In genomic region chr12:67155863-67156262, GRCh38 we compare ENCODE assay signal across 17 cellular contexts.
DNase-seq lines count a peak whose midpoint lies in the region; ATAC-seq and TF ChIP-seq lines count a peak whose summit lies in the region.
"Had no signal": no experiment of that assay in that cellular context is flagged by ENCODE, and none has a peak within 500 bp of the region (broad histone marks: within the 10 kb centered on the region; RNA-seq: fewer than 3 reads in every experiment).

No MANE protein-coding gene starts in this region.

- POLR2A ChIA-PET in IMR-90 (lab: Charles Lee; ENCODE audit: unreplicated experiment), result no interaction called here

- BruUV-seq in IMR-90 (replicated peaks; lab: Mats Ljungman, UMichigan), result no TSS peak

- no peak overlapping the region for H2BK15ac ChIP-seq in IMR-90 (ENCODE audit: low read depth, low read length)

- no peaks in the 10 kb centered on the region for H3K4me1 ChIP-seq in IMR-90 (ENCODE audit: control insufficient read depth, insufficient read depth, low read length)
- H3K4me1 ChIP-seq: left lung had no signal

- H3K27ac ChIP-seq in IMR-90 (ENCODE audit: insufficient read depth, low read length), result no peak overlapping the region
- H3K27ac ChIP-seq: left lung, PC-9 had no signal

- no peak overlapping the region for H2BK120ac ChIP-seq in IMR-90 (ENCODE audit: low read depth, low read length)

- no peak overlapping the region for H3K23ac ChIP-seq in IMR-90 (ENCODE audit: low read depth, low read length)

- H3K14ac ChIP-seq in IMR-90 (replicated peaks; ENCODE audit: low read depth, low read length), result no peak overlapping the region

- no peak overlapping the region for H2AK5ac ChIP-seq in IMR-90 (ENCODE audit: low read depth, low read length)

- H3K9me1 ChIP-seq in IMR-90 (ENCODE audit: insufficient read depth, low read length), result no peaks in the 10 kb centered on the region

- no peak overlapping the region for H2AK9ac ChIP-seq in IMR-90 (replicated peaks; ENCODE audit: low read depth, low read length, poor library complexity)

- DNase-seq in ACHN, result peak; percentile 13
- peak; percentile 37 for DNase-seq in IMR-90
- DNase-seq in astrocyte of the hippocampus (ENCODE audit: low read depth, low spot score), result peak; percentile 26
- DNase-seq in glomerular visceral epithelial cell (ENCODE audit: extremely low spot score), result peak; percentile 1
- no peak for DNase-seq in NCI-H345 treated with DMSO at 0.1 percent for 48 hours (lab: John Stamatoyannopoulos, UW; ENCODE audit: unreplicated experiment)
- no peak for DNase-seq in DMS114 treated with DMSO at 0.1 percent for 48 hours (lab: John Stamatoyannopoulos, UW; ENCODE audit: unreplicated experiment)
- DNase-seq: amniotic stem cell; COR-L47; hippocampal formation; left lung; NCI-H1694; NCI-H526; stimulated activated naive CD8-positive, alpha-beta T cell treated with anti-CD3 and anti-CD28 coated beads, Interleukin-15, amount 100 ng/mL, for 72 hours had no signal

- ATAC-seq in IMR-90 (ENCODE audit: low read depth), result no peak
- no peak for ATAC-seq in GM18502 (IDR thresholded peaks at IDR 0.05; ENCODE audit: poor library complexity, unreplicated experiment)
- no peak for ATAC-seq in GM21360 (IDR thresholded peaks at IDR 0.05; ENCODE audit: unreplicated experiment)
- ATAC-seq: activated T-helper 17 cell treated with anti-CD3 and anti-CD28 coated beads, Interleukin-2, amount 50 U/mL, for 72 hours; left lung; stimulated activated naive CD8-positive, alpha-beta T cell treated with anti-CD3 and anti-CD28 coated beads, Interleukin-15, amount 100 ng/mL, for 72 hours had no signal

- intact Hi-C loops in IMR-90 (cut with micrococcal nuclease), result no loop called here

- H3K9me3 ChIP-seq in IMR-90 (ENCODE audit: control insufficient read depth, insufficient read depth, low read length), result no peaks in the 10 kb centered on the region
- H3K9me3 ChIP-seq: left lung had no signal

- H3K9ac ChIP-seq in IMR-90 (ENCODE audit: low read depth, low read length), result no peak overlapping the region

- H2AFZ ChIP-seq in IMR-90 (replicated peaks; ENCODE audit: low read length, poor library complexity), result no peak overlapping the region
- H2AFZ ChIP-seq: PC-9 had no signal

- no peaks in the 10 kb centered on the region for H3K79me1 ChIP-seq in IMR-90 (ENCODE audit: low read depth in 1 of 2, low read length in 2 of 2)

- no peak overlapping the region for H4K91ac ChIP-seq in IMR-90 (ENCODE audit: insufficient read depth, low read depth, low read length)

- H2BK5ac ChIP-seq in IMR-90 (ENCODE audit: low read depth, low read length, poor library complexity, severe bottlenecking), result no peak overlapping the region

- H4K5ac ChIP-seq in IMR-90 (ENCODE audit: low read depth, low read length), result no peak overlapping the region

- no peak overlapping the region for H3K4me2 ChIP-seq in IMR-90 (ENCODE audit: low read depth, low read length)
- H3K4me2 ChIP-seq: PC-9 had no signal

- H3K18ac ChIP-seq in IMR-90 (ENCODE audit: low read depth, low read length), result no peak overlapping the region

- H3K27me3 ChIP-seq in IMR-90 (ENCODE audit: control insufficient read depth, insufficient read depth, low read length), result no peaks in the 10 kb centered on the region
- H3K27me3 ChIP-seq: left lung had no signal

- in situ Hi-C loops in ACHN (cut with HindIII; ENCODE audit: low pct_ligation_motif_present, low pct_unique_long_range_greater_than_20kb, low sequenced_read_pairs), result no loop called here
- in situ Hi-C loops in IMR-90 (cut with MboI; ENCODE audit: low sequenced_read_pairs), result no loop called here

- no peak for TF ChIP-seq POLR2A in IMR-90 (IDR thresholded peaks at IDR 0.05; ENCODE audit: low read depth, low read length)

- H4K20me1 ChIP-seq in IMR-90 (ENCODE audit: insufficient read depth, low read length), result no peaks in the 10 kb centered on the region

- dilution Hi-C loops in IMR-90 (cut with HindIII; ENCODE audit: low sequenced_read_pairs, unreplicated experiment), result no loop called here

- H3K56ac ChIP-seq in IMR-90 (ENCODE audit: extremely low read depth, insufficient read depth, low read length), result no peak overlapping the region

- no peak for TF ChIP-seq RAD21 in IMR-90 (IDR thresholded peaks at IDR 0.05; ENCODE audit: low read length)

- no peak overlapping the region for H3K4ac ChIP-seq in IMR-90 (ENCODE audit: low read depth, low read length)

- no peak overlapping the region for H2BK20ac ChIP-seq in IMR-90 (ENCODE audit: low read depth, low read length)

- H4K8ac ChIP-seq in IMR-90 (ENCODE audit: low read depth in 2 of 2, low read length in 2 of 2), result no peak overlapping the region

- WGBS in IMR-90 (ENCODE audit: extremely low coverage in 2 of 2, insufficient read length in 1 of 2), 2 experiments, result no CpG with 5 or more reads among the region's 4 CpGs

- H3K36me3 ChIP-seq in IMR-90 (ENCODE audit: control insufficient read depth, insufficient read depth, low read length), result no peaks in the 10 kb centered on the region
- H3K36me3 ChIP-seq: left lung had no signal

- no peak overlapping the region for H3K4me3 ChIP-seq in IMR-90 (ENCODE audit: insufficient read depth, low read depth, low read length)
- H3K4me3 ChIP-seq: left lung, PC-9 had no signal

- CTCF ChIA-PET in IMR-90 (lab: Yijun Ruan, JAX), result no interaction called here

- TF ChIP-seq CTCF in IMR-90 (conservative IDR thresholded peaks at IDR 0.05; ENCODE audit: low read depth, low read length), result no peak

TF ChIP-seq in IMR-90, 13 proteins besides CTCF, POLR2A, EP300 and RAD21:
- TF ChIP-seq MXI1 (IDR thresholded peaks at IDR 0.05; ENCODE audit: borderline replicate concordance, low read depth, low read length) (no peak), FOS (IDR thresholded peaks at IDR 0.05; ENCODE audit: low read depth, low read length) (no peak), RCOR1 (IDR thresholded peaks at IDR 0.05; ENCODE audit: insufficient replicate concordance, low read length) (no peak), CEBPB (IDR thresholded peaks at IDR 0.05; ENCODE audit: low read depth, low read length) (no peak), MAZ (IDR thresholded peaks at IDR 0.05; ENCODE audit: borderline replicate concordance, low read depth, low read length) (no peak), SMC3 (IDR thresholded peaks at IDR 0.05; ENCODE audit: low read depth, low read length) (no peak)
- TF ChIP-seq, protein P1, sequence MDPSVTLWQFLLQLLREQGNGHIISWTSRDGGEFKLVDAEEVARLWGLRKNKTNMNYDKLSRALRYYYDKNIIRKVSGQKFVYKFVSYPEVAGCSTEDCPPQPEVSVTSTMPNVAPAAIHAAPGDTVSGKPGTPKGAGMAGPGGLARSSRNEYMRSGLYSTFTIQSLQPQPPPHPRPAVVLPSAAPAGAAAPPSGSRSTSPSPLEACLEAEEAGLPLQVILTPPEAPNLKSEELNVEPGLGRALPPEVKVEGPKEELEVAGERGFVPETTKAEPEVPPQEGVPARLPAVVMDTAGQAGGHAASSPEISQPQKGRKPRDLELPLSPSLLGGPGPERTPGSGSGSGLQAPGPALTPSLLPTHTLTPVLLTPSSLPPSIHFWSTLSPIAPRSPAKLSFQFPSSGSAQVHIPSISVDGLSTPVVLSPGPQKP (IDR thresholded peaks at IDR 0.05; ENCODE audit: borderline replicate concordance, low read depth, low read length), result no peak

Comparison
In these comparisons a context has a peak if more than half of its experiments do, and no peak if none do; other contexts are left out.
1. DNase-seq: peak in ACHN (single experiment), IMR-90 (single experiment), astrocyte of the hippocampus (single experiment) and glomerular visceral epithelial cell (single experiment); none in NCI-H345 treated with DMSO at 0.1 percent for 48 hours (single experiment) and DMS114 treated with DMSO at 0.1 percent for 48 hours (single experiment).